In the genomic region with DNA sequence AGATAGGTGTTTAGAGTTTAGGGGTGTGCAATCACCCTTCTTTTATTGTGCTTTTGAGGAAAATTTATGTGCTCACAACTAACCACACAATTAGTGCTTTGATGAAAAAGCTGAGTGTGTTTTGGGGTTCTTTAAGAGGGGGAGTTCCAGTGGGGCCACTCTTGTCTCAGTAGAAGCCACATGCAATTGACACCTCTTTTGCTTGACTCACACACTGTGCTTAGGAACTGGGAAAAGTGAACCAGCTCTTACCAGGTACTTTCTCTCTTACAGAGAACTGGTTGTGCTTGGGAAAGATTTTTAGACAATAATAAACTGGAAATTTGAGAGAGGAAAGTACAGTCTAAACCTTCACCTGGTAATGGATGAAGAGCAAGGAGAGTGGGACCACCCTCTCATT, we compare ENCODE assay signal across 20 cellular contexts.
"Had no signal": no experiment of that assay in that cellular context is flagged by ENCODE, and none has a peak within 500 bp of the region (broad histone marks: within the 10 kb centered on the region; RNA-seq: fewer than 3 reads in every experiment).

No MANE protein-coding gene starts in this region.

- H3K9me3 Mint-ChIP-seq: activated naive CD4-positive, alpha-beta T cell treated with anti-CD3 and anti-CD28 coated beads for 36 hours; activated T-helper 2 cell treated with anti-CD3 and anti-CD28 coated beads, Interferon-gamma antibody, Interleukin-2, Interleukin-4, amounts not matched to agents 10 μg/mL and 5 μg/mL and 100 μg/mL, durations not matched to agents 14 hours and 24 hours and 36 hours; brain had no signal

- H3K4me1 Mint-ChIP-seq: brain had no signal

- H3K36me3 Mint-ChIP-seq: activated naive CD8-positive, alpha-beta T cell; brain had no signal

- ATAC-seq: gastroesophageal sphincter had no signal

- H3K27ac Mint-ChIP-seq: activated naive CD4-positive, alpha-beta T cell treated with anti-CD3 and anti-CD28 coated beads for 36 hours; activated naive CD8-positive, alpha-beta T cell; activated T-helper 2 cell treated with anti-CD3 and anti-CD28 coated beads, Interferon-gamma antibody, Interleukin-2, Interleukin-4, amounts not matched to agents 10 μg/mL and 5 μg/mL and 100 μg/mL, durations not matched to agents 14 hours and 24 hours and 36 hours; brain had no signal

- H3K4me3 Mint-ChIP-seq: activated naive CD4-positive, alpha-beta T cell treated with anti-CD3 and anti-CD28 coated beads for 36 hours; activated naive CD8-positive, alpha-beta T cell; brain had no signal

- DNase-seq: activated CD4-positive, alpha-beta T cell treated with anti-CD3 and anti-CD28 coated beads for 48 hours; activated CD4-positive, alpha-beta T cell treated with anti-CD3 and anti-CD28 coated beads, Interleukin-2, amount 50 U/mL, for 1 hour; activated CD4-positive, alpha-beta T cell treated with anti-CD3 and anti-CD28 coated beads, Interleukin-2, amount 50 U/mL, for 48 hours; activated CD4-positive, CD25-positive, alpha-beta regulatory T cell; activated CD4-positive, CD25-positive, alpha-beta regulatory T cell treated with anti-CD3 and anti-CD28 coated beads, Interleukin-2, amount 50 U/mL, for 72 hours; activated CD8-positive, alpha-beta memory T cell treated with anti-CD3 and anti-CD28 coated beads, Interleukin-2, amount 50 U/mL, for 48 hours; activated effector memory CD4-positive, alpha-beta T cell treated with anti-CD3 and anti-CD28 coated beads, Interleukin-2, amount 50 U/mL, for 16 hours; activated naive CD4-positive, alpha-beta T cell treated with anti-CD3 and anti-CD28 coated beads for 36 hours; central memory CD4-positive, alpha-beta T cell; cerebellar nuclear complex; colonic mucosa; effector CD8-positive, alpha-beta T cell; esophagus squamous epithelium; foreskin melanocyte; head of caudate nucleus; T-helper 2 cell had no signal
